In genomic region chr15:88994286-88994685, GRCh38 we compare ENCODE assay signal across 20 cellular contexts.
A peak's percentile ranks its signal among the peaks of the same experiment; 100 is the strongest.
DNase-seq lines count a peak whose midpoint lies in the region; ATAC-seq and TF ChIP-seq lines count a peak whose summit lies in the region.
"Had no signal": no experiment of that assay in that cellular context is flagged by ENCODE, and none has a peak within 500 bp of the region (broad histone marks: within the 10 kb centered on the region; RNA-seq: fewer than 3 reads in every experiment).

No MANE protein-coding gene starts in this region.

- TF ChIP-seq CTCF in GM23338 (conservative IDR thresholded peaks at IDR 0.05; ENCODE audit: low read depth in 2 of 2) (no peak), heart right ventricle (IDR thresholded peaks at IDR 0.05) (no peak), GM20000 (IDR thresholded peaks at IDR 0.05; ENCODE audit: extremely low read depth, missing control alignments) (no peak)

- intact Hi-C loops in heart right ventricle (cut with DNase I) = no loop called here
- intact Hi-C loops in activated naive CD4-positive, alpha-beta T cell treated with anti-CD3 and anti-CD28 coated beads for 36 hours (cut with micrococcal nuclease) = no loop called here

- H3K4me3 ChIP-seq in GM23338 (peak overlapping the region; percentile 4; the same call in 1 of the 2 replicates), iPS DF 6.9 (ENCODE audit: low read length) (no peak overlapping the region; the same call in 1 of the 2 replicates), heart right ventricle (no peak overlapping the region)

- H3K36me3 ChIP-seq in GM23338 (ENCODE audit: insufficient read depth) = no peaks in the 10 kb centered on the region
- no peaks in the 10 kb centered on the region for H3K36me3 ChIP-seq in iPS DF 6.9 (ENCODE audit: control insufficient read depth, insufficient read depth, low read length)
- no peaks in the 10 kb centered on the region for H3K36me3 ChIP-seq in heart right ventricle

- H3K27me3 ChIP-seq in GM23338 (ENCODE audit: insufficient read depth) (peaks cover 14% of the 10 kb centered on the region; the same call in 1 of the 2 replicates), iPS DF 6.9 (ENCODE audit: control insufficient read depth, insufficient read depth, low read length) (no peaks in the 10 kb centered on the region), heart right ventricle (no peaks in the 10 kb centered on the region)

- ATAC-seq in GM23338 (no peak), heart right ventricle (no peak)
- ATAC-seq: SK-N-SH treated with all-trans-retinoic acid at 6 μM for 48 hours had no signal

- peaks cover 16% of the 10 kb centered on the region for H3K27me3 Mint-ChIP-seq in GM23338 (ENCODE audit: insufficient read depth, low read depth, poor library complexity)
- H3K27me3 Mint-ChIP-seq in activated naive CD4-positive, alpha-beta T cell treated with anti-CD3 and anti-CD28 coated beads for 36 hours (ENCODE audit: low read depth) = peaks cover 2% of the 10 kb centered on the region

- WGBS in iPS DF 6.9 (ENCODE audit: insufficient coverage, insufficient read length) = no CpG with 5 or more reads among the region's 1 CpG
- 90 to 95% methylated on average over 1 of the region's 1 CpG for WGBS in heart right ventricle, 2 donors

- peaks cover 54% of the 10 kb centered on the region for H3K4me1 ChIP-seq in GM23338 (ENCODE audit: insufficient read depth)
- H3K4me1 ChIP-seq in iPS DF 6.9 (ENCODE audit: control insufficient read depth, insufficient read depth, low read length) = peaks cover 5% of the 10 kb centered on the region; the same call in 1 of the 2 replicates
- no peaks in the 10 kb centered on the region for H3K4me1 ChIP-seq in heart right ventricle

- H3K27ac ChIP-seq in GM23338 (ENCODE audit: low read depth) (peak overlapping the region; percentile 94), iPS DF 6.9 (ENCODE audit: low read length) (peak overlapping the region; percentile 78), heart right ventricle (no peak overlapping the region)
- H3K27ac ChIP-seq: KMS-11 had no signal

- H3K4me1 Mint-ChIP-seq in GM23338 = peaks cover 83% of the 10 kb centered on the region
- peaks cover 2% of the 10 kb centered on the region for H3K4me1 Mint-ChIP-seq in activated naive CD4-positive, alpha-beta T cell treated with anti-CD3 and anti-CD28 coated beads for 36 hours (ENCODE audit: low read depth)
- H3K4me1 Mint-ChIP-seq: CD14-positive monocyte had no signal

- H2AFZ ChIP-seq in GM23338 = no peak overlapping the region

- DNase-seq in GM23338 (ENCODE audit: low spot score) (no peak), amniotic epithelial cell (ENCODE audit: low read depth) (peak; percentile 47), iPS DF 6.9 (ENCODE audit: low read depth, low spot score) (no peak), heart right ventricle (no peak), GM20000 (ENCODE audit: low spot score) (no peak), AML-193 (lab: John Stamatoyannopoulos, UW) (no peak)
- DNase-seq in activated naive CD4-positive, alpha-beta T cell treated with anti-CD3 and anti-CD28 coated beads for 36 hours = no peak
- DNase-seq: DMS79 treated with DMSO at 0.1 percent for 48 hours, GOT3, MV-4-11, NCI-H1417, NCI-H187, NCI-H2227 treated with DMSO at 0.1 percent for 48 hours, NCI-H510A treated with DMSO at 0.1 percent for 48 hours, NCI-H82, RPMI8226, SHP77 treated with DMSO at 0.1 percent for 48 hours had no signal

- H4K20me1 ChIP-seq in GM23338 (replicated peaks; ENCODE audit: insufficient read depth) = no peaks in the 10 kb centered on the region

- no peaks in the 10 kb centered on the region for H3K9me3 Mint-ChIP-seq in GM23338
- no peaks in the 10 kb centered on the region for H3K9me3 Mint-ChIP-seq in activated naive CD4-positive, alpha-beta T cell treated with anti-CD3 and anti-CD28 coated beads for 36 hours

- peaks cover 16% of the 10 kb centered on the region; the same call in 1 of the 2 replicates for H3F3A ChIP-seq in GM23338 (replicated peaks; ENCODE audit: low read depth)

- no peaks in the 10 kb centered on the region for H3K9me2 ChIP-seq in GM23338 (ENCODE audit: insufficient read depth)

- peak overlapping the region; percentile 55 for H3K4me3 Mint-ChIP-seq in GM23338
- no peak overlapping the region for H3K4me3 Mint-ChIP-seq in activated naive CD4-positive, alpha-beta T cell treated with anti-CD3 and anti-CD28 coated beads for 36 hours
- H3K4me3 Mint-ChIP-seq: CD14-positive monocyte had no signal

- CTCF ChIA-PET in activated naive CD4-positive, alpha-beta T cell treated with anti-CD3 and anti-CD28 coated beads for 36 hours (lab: Charles Lee) = interaction anchor here (1.6 kb wide), 1 partner anchor 90 kb away, joined by 8 read pairs; no protein-coding TSS in a partner anchor

- H3K9me3 ChIP-seq in iPS DF 6.9 (ENCODE audit: control insufficient read depth, insufficient read depth, low read length) (no peaks in the 10 kb centered on the region), heart right ventricle (no peaks in the 10 kb centered on the region)

- H3K4me2 ChIP-seq in GM23338 = peak overlapping the region; percentile 17
- H3K4me2 ChIP-seq: KMS-11 had no signal

- H3K79me2 ChIP-seq in GM23338 (replicated peaks; ENCODE audit: insufficient read depth) = 0 out of 2 replicates have a peak, but pooled peaks cover 6% of the 10 kb centered on the region

- H3K36me3 Mint-ChIP-seq in GM23338 (ENCODE audit: low read depth) = peaks cover 30% of the 10 kb centered on the region
- no peaks in the 10 kb centered on the region for H3K36me3 Mint-ChIP-seq in activated naive CD4-positive, alpha-beta T cell treated with anti-CD3 and anti-CD28 coated beads for 36 hours (ENCODE audit: low read depth)
- H3K36me3 Mint-ChIP-seq: CD14-positive monocyte had no signal

- H3K27ac Mint-ChIP-seq in GM23338 = peak overlapping the region; percentile 96
- no peak overlapping the region for H3K27ac Mint-ChIP-seq in activated naive CD4-positive, alpha-beta T cell treated with anti-CD3 and anti-CD28 coated beads for 36 hours

TF ChIP-seq in GM23338, 12 proteins besides CTCF, POLR2A, EP300 and RAD21 (continues in another document):
- TF ChIP-seq EZH2phosphoT487 (IDR thresholded peaks at IDR 0.05; ENCODE audit: unreplicated experiment) = no peak
- TF ChIP-seq JUNB (IDR thresholded peaks at IDR 0.05; ENCODE audit: unreplicated experiment) = no peak
- TF ChIP-seq REST (IDR thresholded peaks at IDR 0.05; ENCODE audit: unreplicated experiment) = no peak

Comparison
In these comparisons a context has a peak if more than half of its experiments do, and no peak if none do; other contexts are left out.
1. H3K27ac ChIP-seq: peak in GM23338 (single experiment) and iPS DF 6.9 (single experiment); none in heart right ventricle (0 of 10).